Comparison of ENCODE assay signal across 19 cellular contexts in the genomic region with DNA sequence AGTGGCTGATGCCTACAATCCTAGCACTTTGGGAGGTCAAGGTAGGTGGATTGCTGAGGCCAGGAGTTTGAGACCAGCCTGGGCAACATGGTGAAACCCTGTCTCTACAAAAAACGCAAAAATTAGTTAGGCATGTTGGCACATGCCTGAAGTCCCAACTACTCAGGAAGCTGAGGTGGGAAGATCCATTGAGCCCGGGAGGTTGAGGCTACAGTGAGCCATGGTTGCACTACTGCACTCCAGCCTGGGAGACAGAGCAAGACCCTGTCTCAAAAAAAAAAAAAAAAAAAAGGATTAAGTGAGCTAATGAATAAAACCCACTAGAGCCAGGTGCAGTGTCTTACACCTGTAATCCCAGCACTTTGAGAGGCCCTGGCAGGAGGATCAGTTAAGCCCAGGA.
"Had no signal": no experiment of that assay in that cellular context is flagged by ENCODE, and none has a peak within 500 bp of the region (broad histone marks: within the 10 kb centered on the region; RNA-seq: fewer than 3 reads in every experiment).

No MANE protein-coding gene starts in this region.

- H3K27ac Mint-ChIP-seq: activated CD8-positive, alpha-beta T cell treated with anti-CD3 and anti-CD28 coated beads for 36 hours; activated naive CD8-positive, alpha-beta T cell treated with anti-CD3 and anti-CD28 coated beads, Interleukin-2, amount 50 U/mL, for 24 hours; activated T-helper 2 cell treated with anti-CD3 and anti-CD28 coated beads, Interferon-gamma antibody, Interleukin-2, Interleukin-4, amounts not matched to agents 10 μg/mL and 5 μg/mL and 100 μg/mL, durations not matched to agents 14 hours and 24 hours and 36 hours; nephron progenitor cell; stimulated activated naive CD8-positive, alpha-beta T cell treated with anti-CD3 and anti-CD28 coated beads, Interleukin-15, Interleukin-2, amounts not matched to agents 100 ng/mL and 50 ng/mL, for 24 hours had no signal

- H3K4me3 Mint-ChIP-seq: activated CD8-positive, alpha-beta T cell treated with anti-CD3 and anti-CD28 coated beads for 36 hours; activated naive CD8-positive, alpha-beta T cell treated with anti-CD3 and anti-CD28 coated beads, Interleukin-2, amount 50 U/mL, for 24 hours; activated T-cell treated with anti-CD3 and anti-CD28 coated beads, Interleukin-2, amount 50 U/mL, for 24 hours; nephron progenitor cell; stimulated activated naive CD8-positive, alpha-beta T cell treated with anti-CD3 and anti-CD28 coated beads, Interleukin-15, Interleukin-2, amounts not matched to agents 100 ng/mL and 50 ng/mL, for 24 hours had no signal

- H3K9me3 Mint-ChIP-seq: activated CD8-positive, alpha-beta T cell treated with anti-CD3 and anti-CD28 coated beads for 36 hours; activated naive CD8-positive, alpha-beta T cell treated with anti-CD3 and anti-CD28 coated beads, Interleukin-2, amount 50 U/mL, for 24 hours; activated T-cell treated with anti-CD3 and anti-CD28 coated beads, Interleukin-2, amount 50 U/mL, for 24 hours; activated T-helper 2 cell treated with anti-CD3 and anti-CD28 coated beads, Interferon-gamma antibody, Interleukin-2, Interleukin-4, amounts not matched to agents 10 μg/mL and 5 μg/mL and 100 μg/mL, durations not matched to agents 14 hours and 24 hours and 36 hours; nephron progenitor cell; stimulated activated naive CD8-positive, alpha-beta T cell treated with anti-CD3 and anti-CD28 coated beads, Interleukin-15, Interleukin-2, amounts not matched to agents 100 ng/mL and 50 ng/mL, for 24 hours had no signal

- H3K4me1 ChIP-seq: uterus had no signal

- H3K27me3 ChIP-seq: esophagus squamous epithelium, heart right ventricle, tibial nerve, uterus had no signal

- H3K27me3 Mint-ChIP-seq: activated CD8-positive, alpha-beta T cell treated with anti-CD3 and anti-CD28 coated beads for 36 hours; activated naive CD8-positive, alpha-beta T cell treated with anti-CD3 and anti-CD28 coated beads, Interleukin-2, amount 50 U/mL, for 24 hours; activated T-cell treated with anti-CD3 and anti-CD28 coated beads, Interleukin-2, amount 50 U/mL, for 24 hours; stimulated activated naive CD8-positive, alpha-beta T cell treated with anti-CD3 and anti-CD28 coated beads, Interleukin-15, Interleukin-2, amounts not matched to agents 100 ng/mL and 50 ng/mL, for 24 hours had no signal

- DNase-seq: activated CD4-positive, alpha-beta T cell treated with anti-CD3 and anti-CD28 coated beads for 48 hours; activated CD4-positive, CD25-positive, alpha-beta regulatory T cell; activated CD8-positive, alpha-beta T cell treated with anti-CD3 and anti-CD28 coated beads for 36 hours; activated naive CD4-positive, alpha-beta T cell treated with Interleukin-2 at 50 U/mL for 16 hours; activated naive CD8-positive, alpha-beta T cell treated with anti-CD3 and anti-CD28 coated beads, Interleukin-2, amount 50 U/mL, for 24 hours; activated T-cell treated with anti-CD3 and anti-CD28 coated beads, Interleukin-2, amount 50 U/mL, for 24 hours; anterior cingulate cortex; cerebellar nuclear complex; cortex of kidney; esophagus squamous epithelium; heart right ventricle; left ventricle myocardium superior; mesendoderm; nephron progenitor cell; T-helper 9 cell; uterus had no signal

- H3K36me3 ChIP-seq: esophagus squamous epithelium, heart right ventricle, tibial nerve, uterus had no signal

- H3K4me3 ChIP-seq: esophagus squamous epithelium, heart right ventricle, tibial nerve, uterus had no signal

- H3K27ac ChIP-seq: esophagus squamous epithelium, tibial nerve, uterus had no signal

- H3K9me3 ChIP-seq: esophagus squamous epithelium, heart right ventricle, tibial nerve, uterus had no signal

- ATAC-seq: activated CD8-positive, alpha-beta T cell treated with anti-CD3 and anti-CD28 coated beads for 36 hours; activated naive CD8-positive, alpha-beta T cell treated with anti-CD3 and anti-CD28 coated beads, Interleukin-2, amount 50 U/mL, for 24 hours; heart right ventricle; left ventricle myocardium superior had no signal
